ENCODE assay signal across 27 cellular contexts in genomic region chr5:8254674-8255073, GRCh38.
DNase-seq lines count a peak whose midpoint lies in the region; ATAC-seq and TF ChIP-seq lines count a peak whose summit lies in the region.
"Had no signal": no experiment of that assay in that cellular context is flagged by ENCODE, and none has a peak within 500 bp of the region (broad histone marks: within the 10 kb centered on the region; RNA-seq: fewer than 3 reads in every experiment).

No MANE protein-coding gene starts in this region.

- peak overlapping the region; percentile 70 for H3K4me2 ChIP-seq in PC-3 (ENCODE audit: low read length)
- H3K4me2 ChIP-seq: A549; BLaER1; BLaER1 treated with 17β-estradiol and CSF1 and Interleukin-3, amounts not matched to agents 10 nM and 100 nM had no signal

- peak; percentile 80 for ATAC-seq in PC-3
- ATAC-seq: A549; CD8-positive, alpha-beta T cell had no signal

- H2AFZ ChIP-seq in PC-3 (ENCODE audit: low read length): no peak overlapping the region

- CTCF ChIA-PET in PC-3 (lab: Charles Lee): interaction anchor here (0.6 kb wide), 1 partner anchor 943 kb away, joined by 3 read pairs; no protein-coding TSS in a partner anchor

- H3F3A ChIP-seq in PC-3 (ENCODE audit: low read length, unreplicated experiment): peaks cover 16% of the 10 kb centered on the region

- intact Hi-C loops in PC-3 (cut with micrococcal nuclease): loop anchor here (1.0 to 10.0 kb wide), 3 partner anchors 88 to 570 kb away; no protein-coding TSS in a partner anchor

- peak; percentile 23; the same call in 1 of the 2 replicates for TF ChIP-seq CTCF in PC-3 (conservative IDR thresholded peaks at IDR 0.05; ENCODE audit: low read depth, low read length)

- H3K36me3 ChIP-seq in PC-3 (ENCODE audit: low read depth, low read length): no peaks in the 10 kb centered on the region
- H3K36me3 ChIP-seq: BE2C; BLaER1; BLaER1 treated with 17β-estradiol and CSF1 and Interleukin-3, amounts not matched to agents 10 nM and 100 nM had no signal

- POLR2A ChIA-PET in PC-3 (lab: Charles Lee; ENCODE audit: unreplicated experiment): interaction anchor here (0.6 kb wide), 1 partner anchor 22 kb away, joined by 3 read pairs; no protein-coding TSS in a partner anchor

- H3K4me3 ChIP-seq in PC-3 (ENCODE audit: low read length): peak overlapping the region; percentile 7; the same call in 1 of the 2 replicates
- H3K4me3 ChIP-seq: A549; BLaER1; BLaER1 treated with 17β-estradiol and CSF1 and Interleukin-3, amounts not matched to agents 10 nM and 100 nM had no signal

- H3K79me2 ChIP-seq in PC-3 (ENCODE audit: low read length): no peaks in the 10 kb centered on the region

- no peaks in the 10 kb centered on the region for H3K9me2 ChIP-seq in PC-3 (replicated peaks; ENCODE audit: low read length)

- DNase-seq in PC-3 (peak; percentile 98), T-helper 1 cell (no peak)
- DNase-seq: 8988T; ACHN; AML-193; BE2C; C1 segment of cervical spinal cord; Caco-2; Calu3; CD4-positive, alpha-beta memory T cell; CD4-positive, alpha-beta T cell; CD4-positive, CD25-positive, alpha-beta regulatory T cell; CD8-positive, alpha-beta memory T cell; CD8-positive, alpha-beta T cell; COR-L47; DMS 273 treated with DMSO at 0.1 percent for 48 hours; DMS153; DMS53; DMS79; DMS79 treated with DMSO at 0.1 percent for 48 hours; DND-41; EL had no signal

- H3K27me3 ChIP-seq in PC-3 (ENCODE audit: low read length): no peaks in the 10 kb centered on the region
- H3K27me3 ChIP-seq: BE2C; BLaER1; BLaER1 treated with 17β-estradiol and CSF1 and Interleukin-3, amounts not matched to agents 10 nM and 100 nM had no signal

- H4K20me1 ChIP-seq in PC-3 (ENCODE audit: low read length): no peaks in the 10 kb centered on the region
- H4K20me1 ChIP-seq: BLaER1; BLaER1 treated with 17β-estradiol and CSF1 and Interleukin-3, amounts not matched to agents 10 nM and 100 nM had no signal

- no peaks in the 10 kb centered on the region for H3K9me3 ChIP-seq in PC-3 (ENCODE audit: low read length)
- H3K9me3 ChIP-seq: A549; BE2C; BLaER1; BLaER1 treated with 17β-estradiol and CSF1 and Interleukin-3, amounts not matched to agents 10 nM and 100 nM; Caco-2 had no signal

- H3K4me1 ChIP-seq in PC-3 (ENCODE audit: insufficient read depth, low read length): peaks cover 29% of the 10 kb centered on the region
- H3K4me1 ChIP-seq: A549; BE2C; BLaER1; BLaER1 treated with 17β-estradiol and CSF1 and Interleukin-3, amounts not matched to agents 10 nM and 100 nM; Caco-2 had no signal

- H3K9ac ChIP-seq in PC-3 (ENCODE audit: low read length): no peak overlapping the region
- H3K9ac ChIP-seq: BLaER1; BLaER1 treated with 17β-estradiol and CSF1 and Interleukin-3, amounts not matched to agents 10 nM and 100 nM had no signal

- BruUV-seq in PC-3 (replicated peaks; lab: Mats Ljungman, UMichigan): no TSS peak

- peak overlapping the region; percentile 80 for H3K27ac ChIP-seq in PC-3 (ENCODE audit: low read length)
- H3K27ac ChIP-seq: 22Rv1; A549; BLaER1; BLaER1 treated with 17β-estradiol and CSF1 and Interleukin-3, amounts not matched to agents 10 nM and 100 nM; C4-2B had no signal
